20 cellular contexts compared by ENCODE assay signal in the genomic region with DNA sequence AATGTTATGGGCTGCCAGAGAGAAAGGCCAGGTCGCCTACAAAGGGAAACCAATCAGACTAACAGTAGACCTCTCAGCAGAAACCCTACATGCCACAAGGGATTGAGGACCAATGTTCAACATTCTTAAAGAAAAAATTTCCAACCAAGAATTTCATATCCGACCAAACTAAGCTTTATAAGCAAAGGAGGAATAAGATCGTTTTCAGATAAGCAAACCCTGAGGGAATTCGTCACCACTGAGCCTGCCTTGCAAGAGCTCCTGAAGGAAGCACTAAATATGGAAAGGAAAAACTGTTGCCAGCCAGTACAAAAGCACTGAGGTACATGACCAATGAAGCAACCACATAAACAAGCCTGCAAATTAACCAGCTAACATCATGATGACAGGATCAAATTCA. TPM values are rescaled to one million over a fixed set of nuclear protein-coding genes. Genes with fewer than 3 reads are reported as not detected.
"Had no signal": no experiment of that assay in that cellular context is flagged by ENCODE, and none has a peak within 500 bp of the region (broad histone marks: within the 10 kb centered on the region; RNA-seq: fewer than 3 reads in every experiment).

No MANE protein-coding gene starts in this region.

- H3K4me3 ChIP-seq: gastrocnemius medialis, left ventricle myocardium inferior, lower lobe of right lung, pancreas, testis, tibial nerve, upper lobe of right lung, vagina had no signal

- DNase-seq: gastrocnemius medialis; islet precursor cell; left ventricle myocardium inferior; lower lobe of right lung; midbrain; naive B cell; occipital lobe; pancreas; right cardiac atrium; stimulated activated CD4-positive, alpha-beta T cell treated with anti-CD3 and anti-CD28 coated beads, Interleukin-4, amount 100 ng/mL, for 24 hours; testis; upper lobe of right lung had no signal

- H3K27me3 Mint-ChIP-seq: dendritic cell treated with granulocyte-macrophage colony-stimulating factor and Interleukin-4, amounts not matched to agents 40 ng/mL and 50 ng/mL, for 4 days; progenitor cell of endocrine pancreas had no signal

- ATAC-seq: gastrocnemius medialis; lower lobe of right lung; pancreas; right cardiac atrium; stimulated activated memory B cell treated with anti-CD40 and anti-IgM and Interleukin-4, amounts not matched to agents 10 μg/mL and 1 μg/mL and 100 μg/mL, for 72 hours; upper lobe of right lung had no signal

- H3K4me3 Mint-ChIP-seq: dendritic cell treated with granulocyte-macrophage colony-stimulating factor and Interleukin-4, amounts not matched to agents 40 ng/mL and 50 ng/mL, for 4 days; memory B cell; naive B cell; nephron; stimulated activated memory B cell treated with anti-CD40 and anti-IgM and Interleukin-4, amounts not matched to agents 10 μg/mL and 1 μg/mL and 100 μg/mL, for 72 hours; stimulated activated naive CD8-positive, alpha-beta T cell treated with anti-CD3 and anti-CD28 coated beads, Interleukin-15, Interleukin-2, amounts not matched to agents 100 ng/mL and 50 ng/mL, for 24 hours had no signal

- H3K4me1 Mint-ChIP-seq: memory B cell; naive B cell; stimulated activated memory B cell treated with anti-CD40 and anti-IgM and Interleukin-4, amounts not matched to agents 10 μg/mL and 1 μg/mL and 100 μg/mL, for 72 hours had no signal

- H3K27ac Mint-ChIP-seq: dendritic cell treated with granulocyte-macrophage colony-stimulating factor and Interleukin-4, amounts not matched to agents 40 ng/mL and 50 ng/mL, for 4 days; memory B cell; naive B cell; nephron; progenitor cell of endocrine pancreas; stimulated activated memory B cell treated with anti-CD40 and anti-IgM and Interleukin-4, amounts not matched to agents 10 μg/mL and 1 μg/mL and 100 μg/mL, for 72 hours; stimulated activated naive CD8-positive, alpha-beta T cell treated with anti-CD3 and anti-CD28 coated beads, Interleukin-15, Interleukin-2, amounts not matched to agents 100 ng/mL and 50 ng/mL, for 24 hours had no signal

RNA-seq across cellular contexts. Expression of a gene that starts 47.1 kb away (rescaled TPM):
- total RNA-seq: vagina had no signal
